Comparison of ENCODE assay signal across 16 cellular contexts in the genomic region with DNA sequence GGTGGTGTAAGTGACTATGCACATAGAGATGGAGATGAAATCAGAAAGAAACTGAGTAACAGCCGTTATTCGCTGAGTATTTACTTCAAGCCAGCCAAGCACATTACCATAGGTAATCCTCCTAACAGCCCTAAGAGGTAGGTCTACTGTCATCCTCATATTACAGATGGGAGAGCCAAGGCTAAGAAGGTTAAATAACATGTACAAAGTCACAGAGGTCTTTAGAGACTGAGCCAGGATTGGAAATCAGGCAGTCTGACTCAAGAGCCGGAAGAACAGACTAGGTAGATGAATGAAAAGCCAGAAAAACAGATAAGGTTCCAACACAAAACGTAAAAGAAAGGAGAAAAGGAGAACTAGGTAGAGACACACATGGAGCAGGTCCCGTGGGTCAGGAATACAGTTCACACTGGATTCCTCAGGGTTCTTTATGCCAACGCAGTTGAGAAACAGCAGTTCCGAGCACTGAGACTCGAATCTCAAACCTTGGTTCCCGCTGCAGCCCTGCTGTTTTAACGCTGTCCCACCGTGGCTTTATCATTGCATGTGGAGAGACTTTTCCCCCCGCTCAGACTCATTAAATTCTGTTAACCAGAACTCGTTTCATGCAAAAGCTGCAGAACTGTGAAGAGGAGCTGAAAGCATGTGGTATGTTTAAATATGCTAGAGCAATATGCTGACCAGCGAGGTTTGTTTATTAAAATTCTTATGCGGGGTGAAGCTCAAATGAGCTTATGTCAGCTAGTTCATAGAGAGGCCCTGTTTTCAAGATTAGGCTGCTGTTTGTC.
DNase-seq lines count a peak whose midpoint lies in the region; ATAC-seq and TF ChIP-seq lines count a peak whose summit lies in the region.
"Had no signal": no experiment of that assay in that cellular context is flagged by ENCODE, and none has a peak within 500 bp of the region (broad histone marks: within the 10 kb centered on the region; RNA-seq: fewer than 3 reads in every experiment).

No MANE protein-coding gene starts in this region.

- H3K4me3 ChIP-seq in MM.1S (ENCODE audit: low read length) (peak overlapping the region; percentile 46), psoas muscle (no peak overlapping the region), PC-3 (ENCODE audit: low read length) (no peak overlapping the region)
- H3K4me3 ChIP-seq: A549, heart right ventricle, neural progenitor cell, transverse colon had no signal

- peak overlapping the region; percentile 67 for H3K4me2 ChIP-seq in MM.1S (ENCODE audit: low read depth, low read length)
- no peak overlapping the region for H3K4me2 ChIP-seq in PC-3 (ENCODE audit: low read length)
- H3K4me2 ChIP-seq: A549, neural progenitor cell had no signal

- H3K27ac Mint-ChIP-seq in T-helper 2 cell treated with Interferon-gamma antibody and Interleukin-4, amounts not matched to agents 5 μg/mL and 100 μg/mL, for 36 hours: peak overlapping the region; percentile 75
- H3K27ac Mint-ChIP-seq in activated naive CD8-positive, alpha-beta T cell treated with anti-CD3 and anti-CD28 coated beads, Interleukin-2, amount 50 U/mL, for 24 hours: peak overlapping the region; percentile 21
- H3K27ac Mint-ChIP-seq: neural progenitor cell had no signal

- no peaks in the 10 kb centered on the region for H3K27me3 Mint-ChIP-seq in T-helper 2 cell treated with Interferon-gamma antibody and Interleukin-4, amounts not matched to agents 5 μg/mL and 100 μg/mL, for 36 hours (ENCODE audit: low read depth)
- H3K27me3 Mint-ChIP-seq in activated naive CD8-positive, alpha-beta T cell treated with anti-CD3 and anti-CD28 coated beads, Interleukin-2, amount 50 U/mL, for 24 hours: no peaks in the 10 kb centered on the region

- H3K9me3 ChIP-seq in MM.1S (replicated peaks; ENCODE audit: insufficient read depth, low read length): no peaks in the 10 kb centered on the region
- no peaks in the 10 kb centered on the region for H3K9me3 ChIP-seq in psoas muscle
- no peaks in the 10 kb centered on the region for H3K9me3 ChIP-seq in PC-3 (ENCODE audit: low read length)
- H3K9me3 ChIP-seq: A549, heart right ventricle, transverse colon had no signal

- no peaks in the 10 kb centered on the region for H3K79me2 ChIP-seq in MM.1S (ENCODE audit: low read length)
- H3K79me2 ChIP-seq in PC-3 (ENCODE audit: low read length): no peaks in the 10 kb centered on the region

- POLR2A ChIA-PET in PC-3 (lab: Charles Lee; ENCODE audit: unreplicated experiment): no interaction called here

- H4K20me1 ChIP-seq in MM.1S (ENCODE audit: insufficient read depth, low read length): no peaks in the 10 kb centered on the region
- no peaks in the 10 kb centered on the region for H4K20me1 ChIP-seq in PC-3 (ENCODE audit: low read length)

- intact Hi-C loops in psoas muscle (cut with DNase I) (no loop called here), PC-3 (cut with micrococcal nuclease) (no loop called here)

- BruUV-seq in PC-3 (replicated peaks; lab: Mats Ljungman, UMichigan): no TSS peak

- peaks cover 3% of the 10 kb centered on the region for H3K36me3 Mint-ChIP-seq in T-helper 2 cell treated with Interferon-gamma antibody and Interleukin-4, amounts not matched to agents 5 μg/mL and 100 μg/mL, for 36 hours (ENCODE audit: low read depth)
- no peaks in the 10 kb centered on the region for H3K36me3 Mint-ChIP-seq in activated naive CD8-positive, alpha-beta T cell treated with anti-CD3 and anti-CD28 coated beads, Interleukin-2, amount 50 U/mL, for 24 hours (ENCODE audit: low read depth)
- H3K36me3 Mint-ChIP-seq: neural progenitor cell had no signal

- H3F3A ChIP-seq in MM.1S (ENCODE audit: insufficient read depth, low read length) (peaks cover 22% of the 10 kb centered on the region), PC-3 (ENCODE audit: low read length, unreplicated experiment) (no peaks in the 10 kb centered on the region)

- peak overlapping the region; percentile 90 for H3K27ac ChIP-seq in MM.1S (ENCODE audit: low read length)
- H3K27ac ChIP-seq in psoas muscle: no peak overlapping the region
- H3K27ac ChIP-seq in PC-3 (ENCODE audit: low read length): no peak overlapping the region
- H3K27ac ChIP-seq: A549, HL-60, neural progenitor cell had no signal

- WGBS in psoas muscle, 3 donors: 44 to 62% (median 47%) methylated on average over 15 of the region's 15 CpGs

- no peaks in the 10 kb centered on the region for H3K27me3 ChIP-seq in MM.1S (replicated peaks; ENCODE audit: insufficient read depth, low read length)
- H3K27me3 ChIP-seq in psoas muscle (ENCODE audit: insufficient read depth in 3 of 3, low read length in 2 of 3): no peaks in the 10 kb centered on the region
- no peaks in the 10 kb centered on the region for H3K27me3 ChIP-seq in PC-3 (ENCODE audit: low read length)
- H3K27me3 ChIP-seq: heart right ventricle, neural progenitor cell, transverse colon had no signal

- peaks cover 59% of the 10 kb centered on the region for H3K4me1 Mint-ChIP-seq in T-helper 2 cell treated with Interferon-gamma antibody and Interleukin-4, amounts not matched to agents 5 μg/mL and 100 μg/mL, for 36 hours (ENCODE audit: low read depth)
- H3K4me1 Mint-ChIP-seq in activated naive CD8-positive, alpha-beta T cell treated with anti-CD3 and anti-CD28 coated beads, Interleukin-2, amount 50 U/mL, for 24 hours: peaks cover 52% of the 10 kb centered on the region

- no peaks in the 10 kb centered on the region for H3K9me2 ChIP-seq in MM.1S (replicated peaks; ENCODE audit: insufficient read depth, low read length)
- no peaks in the 10 kb centered on the region for H3K9me2 ChIP-seq in PC-3 (replicated peaks; ENCODE audit: low read length)

- no peak for ATAC-seq in activated naive CD8-positive, alpha-beta T cell treated with anti-CD3 and anti-CD28 coated beads, Interleukin-2, amount 50 U/mL, for 24 hours
- ATAC-seq in psoas muscle: peak in 3 of 4 donors; percentile 46 to 69 (median 60)
- no peak for ATAC-seq in PC-3
- no peak for ATAC-seq in HG03565 (IDR thresholded peaks at IDR 0.05; ENCODE audit: unreplicated experiment)
- ATAC-seq: A549 had no signal

- TF ChIP-seq CTCF in MM.1S (IDR thresholded peaks at IDR 0.05; ENCODE audit: low read length) (no peak), psoas muscle (IDR thresholded peaks at IDR 0.05) (no peak), PC-3 (conservative IDR thresholded peaks at IDR 0.05; ENCODE audit: low read depth, low read length) (no peak)

- H3K4me1 ChIP-seq in MM.1S (ENCODE audit: low read length) (peaks cover 60% of the 10 kb centered on the region), psoas muscle (peaks cover 12% of the 10 kb centered on the region), PC-3 (ENCODE audit: insufficient read depth, low read length) (peaks cover 25% of the 10 kb centered on the region)
- H3K4me1 ChIP-seq: A549 had no signal

- H3K9ac ChIP-seq in MM.1S (ENCODE audit: low read length): peak overlapping the region; percentile 58
- H3K9ac ChIP-seq in PC-3 (ENCODE audit: low read length): no peak overlapping the region
- H3K9ac ChIP-seq: neural progenitor cell had no signal

- H2AFZ ChIP-seq in MM.1S (ENCODE audit: low read length) (peak overlapping the region; percentile 58), PC-3 (ENCODE audit: low read length) (no peak overlapping the region)
- H2AFZ ChIP-seq: neural progenitor cell had no signal

- CTCF ChIA-PET in PC-3 (lab: Charles Lee): no interaction called here

- peak overlapping the region; percentile 57 for H3K4me3 Mint-ChIP-seq in T-helper 2 cell treated with Interferon-gamma antibody and Interleukin-4, amounts not matched to agents 5 μg/mL and 100 μg/mL, for 36 hours
- no peak overlapping the region for H3K4me3 Mint-ChIP-seq in activated naive CD8-positive, alpha-beta T cell treated with anti-CD3 and anti-CD28 coated beads, Interleukin-2, amount 50 U/mL, for 24 hours
- H3K4me3 Mint-ChIP-seq: neural progenitor cell had no signal

- peaks cover 9% of the 10 kb centered on the region for H3K9me3 Mint-ChIP-seq in T-helper 2 cell treated with Interferon-gamma antibody and Interleukin-4, amounts not matched to agents 5 μg/mL and 100 μg/mL, for 36 hours
- no peaks in the 10 kb centered on the region for H3K9me3 Mint-ChIP-seq in activated naive CD8-positive, alpha-beta T cell treated with anti-CD3 and anti-CD28 coated beads, Interleukin-2, amount 50 U/mL, for 24 hours
- H3K9me3 Mint-ChIP-seq: neural progenitor cell had no signal

- no peaks in the 10 kb centered on the region for H3K36me3 ChIP-seq in MM.1S (replicated peaks; ENCODE audit: insufficient read depth, low read length)
- H3K36me3 ChIP-seq in psoas muscle (ENCODE audit: insufficient read depth in 1 of 2, low read depth in 1 of 2): no peaks in the 10 kb centered on the region
- H3K36me3 ChIP-seq in PC-3 (ENCODE audit: low read depth, low read length): no peaks in the 10 kb centered on the region
- H3K36me3 ChIP-seq: heart right ventricle, neural progenitor cell, transverse colon had no signal

- no peak for DNase-seq in T-helper 2 cell treated with Interferon-gamma antibody and Interleukin-4, amounts not matched to agents 5 μg/mL and 100 μg/mL, for 36 hours (ENCODE audit: low spot score)
- DNase-seq in T-helper 2 cell: no peak
- DNase-seq in MM.1S: peak; percentile 69
- no peak for DNase-seq in activated naive CD8-positive, alpha-beta T cell treated with anti-CD3 and anti-CD28 coated beads, Interleukin-2, amount 50 U/mL, for 24 hours
- DNase-seq in psoas muscle: no peak
- DNase-seq in SHP77 treated with DMSO at 0.1 percent for 48 hours (lab: John Stamatoyannopoulos, UW): no peak
- DNase-seq in PC-3: no peak
- DNase-seq: DMS 273 treated with DMSO at 0.1 percent for 48 hours, heart right ventricle, left cardiac atrium, NCI-H226, transverse colon had no signal

Comparison
In these comparisons a context has a peak if more than half of its experiments do, and no peak if none do; other contexts are left out.
1. ATAC-seq: peak in psoas muscle (3 of 4); none in activated naive CD8-positive, alpha-beta T cell treated with anti-CD3 and anti-CD28 coated beads, Interleukin-2, amount 50 U/mL, for 24 hours (single experiment), PC-3 (single experiment) and HG03565 (single experiment).